9 cellular contexts compared by ENCODE assay signal in genomic region chr2:25339791-25340339, GRCh38. TPM values are rescaled to one million over a fixed set of nuclear protein-coding genes. Genes with fewer than 3 reads are reported as not detected.
A peak's percentile ranks its signal among the peaks of the same experiment; 100 is the strongest.
DNase-seq lines count a peak whose midpoint lies in the region; ATAC-seq, FAIRE-seq and TF ChIP-seq lines count a peak whose summit lies in the region.
"Had no signal": no experiment of that assay in that cellular context is flagged by ENCODE, and none has a peak within 500 bp of the region (broad histone marks: within the 10 kb centered on the region; RNA-seq: fewer than 3 reads in every experiment).

No MANE protein-coding gene starts in this region.

- no peak for FAIRE-seq in pancreas (lab: Jason Lieb, UNC)
- FAIRE-seq: TTC549 had no signal

- peaks cover 6 to 12% (median 8%) of the 10 kb centered on the region in 3 donors for H3K4me1 ChIP-seq in pancreas

- no peaks in the 10 kb centered on the region for H3K9me3 ChIP-seq in pancreas

- H3K27me3 ChIP-seq in pancreas, result no peaks in the 10 kb centered on the region

- peak overlapping the region; percentile 58 for H3K4me3 ChIP-seq in fibroblast of pulmonary artery (replicated peaks; ENCODE audit: low read depth, low read length)
- peak overlapping the region; percentile 44 to 72 (median 66) for H3K4me3 ChIP-seq in pancreas

- intact Hi-C loops in pancreas (cut with DNase I), result loop anchor here in 1 of 3 donors (10.0 kb wide), 1 partner anchor 185 kb away; no protein-coding TSS in a partner anchor

- DNase-seq in NCI-H187 (lab: John Stamatoyannopoulos, UW) (peak; percentile 57 to 58), NCI-H187 treated with DMSO at 0.1 percent for 48 hours (lab: John Stamatoyannopoulos, UW) (no peak), SW480 (ENCODE audit: low spot score) (peak; percentile 27), fibroblast of pulmonary artery (ENCODE audit: low read depth) (no peak), pancreas (peak; percentile 57 to 89 (median 71)), inferior parietal cortex (ENCODE audit: extremely low spot score) (no peak)

- peak overlapping the region; percentile 51 to 77 (median 66) for H3K27ac ChIP-seq in pancreas

- ATAC-seq in pancreas (peak; percentile 54 to 62 (median 56)), GM18517 (IDR thresholded peaks at IDR 0.05; ENCODE audit: unreplicated experiment) (no peak), HG03442 (IDR thresholded peaks at IDR 0.05; ENCODE audit: unreplicated experiment) (no peak)

- H3K36me3 ChIP-seq in pancreas, result no peaks in the 10 kb centered on the region

- TF ChIP-seq CTCF in fibroblast of pulmonary artery (IDR thresholded peaks at IDR 0.05; ENCODE audit: low read length, missing control alignments), result no peak
- TF ChIP-seq CTCF in pancreas (IDR thresholded peaks at IDR 0.05), result no peak

- 16 to 21% methylated on average over 26 of the region's 26 CpGs for WGBS in pancreas, 2 donors

RNA-seq across cellular contexts. Expression of gene DNMT3A, which starts 1.9 kb away (rescaled TPM):
- 10 to 100 TPM; 13.7 to 30.9 (median 17.5) TPM for total RNA-seq in pancreas
- polyA plus RNA-seq in pancreas, result 10 to 100 TPM; 10.3 to 19.1 TPM

Comparison
In these comparisons a context has a peak if more than half of its experiments do, and no peak if none do; other contexts are left out.
1. DNase-seq: peak in NCI-H187 (2 of 2), SW480 (single experiment) and pancreas (6 of 6); none in NCI-H187 treated with DMSO at 0.1 percent for 48 hours (single experiment), fibroblast of pulmonary artery (single experiment) and inferior parietal cortex (single experiment).
2. ATAC-seq: peak in pancreas (4 of 4); none in GM18517 (single experiment) and HG03442 (single experiment).